1 cellular context compared by ENCODE assay signal in the genomic region with DNA sequence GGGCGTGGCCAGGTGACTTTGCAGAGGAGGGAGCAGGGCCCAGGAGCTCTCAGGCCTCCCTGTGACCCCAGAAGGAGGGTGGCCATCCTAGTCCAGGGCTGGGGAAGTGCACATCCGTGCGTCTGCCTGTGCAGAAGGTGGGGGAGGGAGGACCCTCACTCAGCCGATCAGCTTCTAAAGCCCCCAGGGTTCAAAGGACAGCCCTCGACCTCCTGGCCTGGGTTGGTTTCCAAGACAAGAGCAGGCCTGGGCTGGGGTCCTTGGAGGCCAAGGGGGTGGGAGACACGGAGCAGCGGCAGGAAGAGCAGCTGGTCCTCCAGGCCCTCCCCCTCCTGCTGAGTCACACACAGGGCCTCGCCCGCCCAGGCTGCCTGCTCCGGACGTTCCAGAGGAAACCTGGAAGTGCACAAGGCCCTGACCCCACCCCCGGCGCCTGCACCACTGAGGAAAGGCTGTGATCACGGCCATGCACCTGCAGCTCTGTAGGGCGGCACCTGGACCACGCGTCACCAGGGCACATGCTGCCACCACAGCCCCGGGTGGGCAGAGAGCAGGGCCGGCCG.
A peak's percentile ranks its signal among the peaks of the same experiment; 100 is the strongest.
TF ChIP-seq lines count a peak whose summit lies in the region.

No MANE protein-coding gene starts in this region.

TF ChIP-seq in HepG2, 621 proteins besides CTCF, POLR2A, EP300 and RAD21 (continued from another document and continues in another):
- TF ChIP-seq, protein P1, sequence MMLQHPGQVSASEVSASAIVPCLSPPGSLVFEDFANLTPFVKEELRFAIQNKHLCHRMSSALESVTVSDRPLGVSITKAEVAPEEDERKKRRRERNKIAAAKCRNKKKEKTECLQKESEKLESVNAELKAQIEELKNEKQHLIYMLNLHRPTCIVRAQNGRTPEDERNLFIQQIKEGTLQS (CRISPR knock-in tag; IDR thresholded peaks at IDR 0.05): 0 out of 2 replicates have a peak, but pooled peaks have one; percentile 51
- peak; percentile 44; the same call in 1 of the 2 replicates for TF ChIP-seq KDM2A (CRISPR knock-in tag; IDR thresholded peaks at IDR 0.05; ENCODE audit: borderline replicate concordance, low read depth)
- no peak for TF ChIP-seq FOXK1 (CRISPR knock-in tag; IDR thresholded peaks at IDR 0.05; ENCODE audit: borderline replicate concordance, low read depth)
- no peak for TF ChIP-seq ARID2 (CRISPR knock-in tag; IDR thresholded peaks at IDR 0.05; ENCODE audit: borderline replicate concordance)
- no peak for TF ChIP-seq ZNF12 (CRISPR knock-in tag; IDR thresholded peaks at IDR 0.05)
- TF ChIP-seq ADNP (CRISPR knock-in tag; IDR thresholded peaks at IDR 0.05): no peak
- TF ChIP-seq, protein P2, sequence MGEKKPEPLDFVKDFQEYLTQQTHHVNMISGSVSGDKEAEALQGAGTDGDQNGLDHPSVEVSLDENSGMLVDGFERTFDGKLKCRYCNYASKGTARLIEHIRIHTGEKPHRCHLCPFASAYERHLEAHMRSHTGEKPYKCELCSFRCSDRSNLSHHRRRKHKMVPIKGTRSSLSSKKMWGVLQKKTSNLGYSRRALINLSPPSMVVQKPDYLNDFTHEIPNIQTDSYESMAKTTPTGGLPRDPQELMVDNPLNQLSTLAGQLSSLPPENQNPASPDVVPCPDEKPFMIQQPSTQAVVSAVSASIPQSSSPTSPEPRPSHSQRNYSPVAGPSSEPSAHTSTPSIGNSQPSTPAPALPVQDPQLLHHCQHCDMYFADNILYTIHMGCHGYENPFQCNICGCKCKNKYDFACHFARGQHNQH (CRISPR knock-in tag; IDR thresholded peaks at IDR 0.05): peak; percentile 56; the same call in 1 of the 2 replicates
- TF ChIP-seq ZFP91 (CRISPR knock-in tag; IDR thresholded peaks at IDR 0.05; ENCODE audit: borderline replicate concordance): peak; percentile 35; the same call in 1 of the 2 replicates
- TF ChIP-seq ZNF768 (CRISPR knock-in tag; IDR thresholded peaks at IDR 0.05): no peak; the same call in 1 of the 2 replicates
- TF ChIP-seq ZFX (CRISPR knock-in tag; IDR thresholded peaks at IDR 0.05; ENCODE audit: low read depth): 0 out of 2 replicates have a peak, but pooled peaks have one; percentile 28
- no peak for TF ChIP-seq PLRG1 (conservative IDR thresholded peaks at IDR 0.05)
- TF ChIP-seq ZNF160 (CRISPR knock-in tag; IDR thresholded peaks at IDR 0.05): no peak
- no peak for TF ChIP-seq ZNF331 (CRISPR knock-in tag; IDR thresholded peaks at IDR 0.05)
- TF ChIP-seq, protein P3, sequence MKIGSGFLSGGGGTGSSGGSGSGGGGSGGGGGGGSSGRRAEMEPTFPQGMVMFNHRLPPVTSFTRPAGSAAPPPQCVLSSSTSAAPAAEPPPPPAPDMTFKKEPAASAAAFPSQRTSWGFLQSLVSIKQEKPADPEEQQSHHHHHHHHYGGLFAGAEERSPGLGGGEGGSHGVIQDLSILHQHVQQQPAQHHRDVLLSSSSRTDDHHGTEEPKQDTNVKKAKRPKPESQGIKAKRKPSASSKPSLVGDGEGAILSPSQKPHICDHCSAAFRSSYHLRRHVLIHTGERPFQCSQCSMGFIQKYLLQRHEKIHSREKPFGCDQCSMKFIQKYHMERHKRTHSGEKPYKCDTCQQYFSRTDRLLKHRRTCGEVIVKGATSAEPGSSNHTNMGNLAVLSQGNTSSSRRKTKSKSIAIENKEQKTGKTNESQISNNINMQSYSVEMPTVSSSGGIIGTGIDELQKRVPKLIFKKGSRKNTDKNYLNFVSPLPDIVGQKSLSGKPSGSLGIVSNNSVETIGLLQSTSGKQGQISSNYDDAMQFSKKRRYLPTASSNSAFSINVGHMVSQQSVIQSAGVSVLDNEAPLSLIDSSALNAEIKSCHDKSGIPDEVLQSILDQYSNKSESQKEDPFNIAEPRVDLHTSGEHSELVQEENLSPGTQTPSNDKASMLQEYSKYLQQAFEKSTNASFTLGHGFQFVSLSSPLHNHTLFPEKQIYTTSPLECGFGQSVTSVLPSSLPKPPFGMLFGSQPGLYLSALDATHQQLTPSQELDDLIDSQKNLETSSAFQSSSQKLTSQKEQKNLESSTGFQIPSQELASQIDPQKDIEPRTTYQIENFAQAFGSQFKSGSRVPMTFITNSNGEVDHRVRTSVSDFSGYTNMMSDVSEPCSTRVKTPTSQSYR (CRISPR knock-in tag; IDR thresholded peaks at IDR 0.05; ENCODE audit: borderline replicate concordance): peak; percentile 71
- TF ChIP-seq IKZF1 (IDR thresholded peaks at IDR 0.05): no peak
- no peak for TF ChIP-seq ATRX (CRISPR knock-in tag; IDR thresholded peaks at IDR 0.05; ENCODE audit: borderline replicate concordance)
- peak; percentile 45 for TF ChIP-seq HDAC1 (CRISPR knock-in tag; IDR thresholded peaks at IDR 0.05)
- TF ChIP-seq TOE1 (CRISPR knock-in tag; IDR thresholded peaks at IDR 0.05): no peak
- TF ChIP-seq MEF2D (CRISPR knock-in tag; IDR thresholded peaks at IDR 0.05): no peak
- no peak for TF ChIP-seq MED8 (CRISPR knock-in tag; IDR thresholded peaks at IDR 0.05; ENCODE audit: insufficient replicate concordance)
- TF ChIP-seq ZNF558 (CRISPR knock-in tag; IDR thresholded peaks at IDR 0.05; ENCODE audit: borderline replicate concordance): no peak
- no peak for TF ChIP-seq ZNF496 (CRISPR knock-in tag; IDR thresholded peaks at IDR 0.05; ENCODE audit: insufficient replicate concordance)
- no peak for TF ChIP-seq THYN1 (CRISPR knock-in tag; IDR thresholded peaks at IDR 0.05; ENCODE audit: borderline replicate concordance, low read depth)
- no peak for TF ChIP-seq MXI1 (IDR thresholded peaks at IDR 0.05; ENCODE audit: borderline replicate concordance, low read depth, low read length)
- no peak for TF ChIP-seq ZNF788 (CRISPR knock-in tag; IDR thresholded peaks at IDR 0.05; ENCODE audit: borderline replicate concordance)
- TF ChIP-seq CBX1 (IDR thresholded peaks at IDR 0.05; ENCODE audit: low read depth): peak; percentile 32
- TF ChIP-seq PPARG (CRISPR knock-in tag; conservative IDR thresholded peaks at IDR 0.05): no peak
- peak; percentile 93 for TF ChIP-seq FOSL2 (CRISPR knock-in tag; IDR thresholded peaks at IDR 0.05)
- peak; percentile 59; the same call in 1 of the 2 replicates for TF ChIP-seq RARA (CRISPR knock-in tag; IDR thresholded peaks at IDR 0.05)
- no peak for TF ChIP-seq XBP1 (CRISPR knock-in tag; IDR thresholded peaks at IDR 0.05)
- TF ChIP-seq, protein P4, sequence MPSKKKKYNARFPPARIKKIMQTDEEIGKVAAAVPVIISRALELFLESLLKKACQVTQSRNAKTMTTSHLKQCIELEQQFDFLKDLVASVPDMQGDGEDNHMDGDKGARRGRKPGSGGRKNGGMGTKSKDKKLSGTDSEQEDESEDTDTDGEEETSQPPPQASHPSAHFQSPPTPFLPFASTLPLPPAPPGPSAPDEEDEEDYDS (CRISPR knock-in tag; IDR thresholded peaks at IDR 0.05): peak; percentile 12; the same call in 1 of the 2 replicates
- TF ChIP-seq, protein P5, sequence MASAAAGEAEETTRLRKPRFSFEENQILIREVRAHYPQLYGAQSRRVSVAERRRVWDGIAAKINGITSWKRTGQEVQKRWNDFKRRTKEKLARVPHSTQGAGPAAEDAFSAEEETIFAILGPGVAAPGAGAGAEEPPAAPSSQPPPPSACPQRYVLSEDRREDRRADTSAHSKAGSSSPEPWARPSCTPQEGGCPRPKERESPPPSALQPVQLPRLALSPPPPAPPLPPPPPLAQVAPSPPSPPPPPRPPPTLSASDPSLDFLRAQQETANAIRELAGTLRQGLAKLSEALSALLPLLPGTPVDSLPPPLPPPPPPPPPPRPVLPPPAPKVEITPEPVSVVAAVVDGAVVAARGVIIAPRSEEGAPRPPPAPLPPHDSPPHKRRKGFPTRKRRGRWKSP (CRISPR knock-in tag; IDR thresholded peaks at IDR 0.05): no peak
- 0 out of 2 replicates have a peak, but pooled peaks have one; percentile 9 for TF ChIP-seq FOXP4 (CRISPR knock-in tag; IDR thresholded peaks at IDR 0.05)
- TF ChIP-seq MEIS2 (CRISPR knock-in tag; IDR thresholded peaks at IDR 0.05): no peak
- TF ChIP-seq ZNF569 (CRISPR knock-in tag; IDR thresholded peaks at IDR 0.05; ENCODE audit: borderline replicate concordance): no peak
- TF ChIP-seq MED1 (CRISPR knock-in tag; IDR thresholded peaks at IDR 0.05): peak; percentile 34; the same call in 1 of the 2 replicates
- TF ChIP-seq POLR2G (IDR thresholded peaks at IDR 0.05; ENCODE audit: low read depth, low read length): no peak
- TF ChIP-seq HCFC1 (IDR thresholded peaks at IDR 0.05; ENCODE audit: low read depth, low read length): no peak
- TF ChIP-seq ZNF572 (CRISPR knock-in tag; IDR thresholded peaks at IDR 0.05): no peak
- no peak for TF ChIP-seq ZNF576 (CRISPR knock-in tag; IDR thresholded peaks at IDR 0.05)
- TF ChIP-seq ZBTB43 (CRISPR knock-in tag; conservative IDR thresholded peaks at IDR 0.05): no peak
- TF ChIP-seq, protein P6, sequence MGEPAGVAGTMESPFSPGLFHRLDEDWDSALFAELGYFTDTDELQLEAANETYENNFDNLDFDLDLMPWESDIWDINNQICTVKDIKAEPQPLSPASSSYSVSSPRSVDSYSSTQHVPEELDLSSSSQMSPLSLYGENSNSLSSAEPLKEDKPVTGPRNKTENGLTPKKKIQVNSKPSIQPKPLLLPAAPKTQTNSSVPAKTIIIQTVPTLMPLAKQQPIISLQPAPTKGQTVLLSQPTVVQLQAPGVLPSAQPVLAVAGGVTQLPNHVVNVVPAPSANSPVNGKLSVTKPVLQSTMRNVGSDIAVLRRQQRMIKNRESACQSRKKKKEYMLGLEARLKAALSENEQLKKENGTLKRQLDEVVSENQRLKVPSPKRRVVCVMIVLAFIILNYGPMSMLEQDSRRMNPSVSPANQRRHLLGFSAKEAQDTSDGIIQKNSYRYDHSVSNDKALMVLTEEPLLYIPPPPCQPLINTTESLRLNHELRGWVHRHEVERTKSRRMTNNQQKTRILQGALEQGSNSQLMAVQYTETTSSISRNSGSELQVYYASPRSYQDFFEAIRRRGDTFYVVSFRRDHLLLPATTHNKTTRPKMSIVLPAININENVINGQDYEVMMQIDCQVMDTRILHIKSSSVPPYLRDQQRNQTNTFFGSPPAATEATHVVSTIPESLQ (CRISPR knock-in tag; conservative IDR thresholded peaks at IDR 0.05): no peak
- TF ChIP-seq ZNF776 (CRISPR knock-in tag; IDR thresholded peaks at IDR 0.05): peak; percentile 18; the same call in 1 of the 2 replicates
- no peak for TF ChIP-seq BRCA1 (CRISPR knock-in tag; IDR thresholded peaks at IDR 0.05)
